In the genomic region with DNA sequence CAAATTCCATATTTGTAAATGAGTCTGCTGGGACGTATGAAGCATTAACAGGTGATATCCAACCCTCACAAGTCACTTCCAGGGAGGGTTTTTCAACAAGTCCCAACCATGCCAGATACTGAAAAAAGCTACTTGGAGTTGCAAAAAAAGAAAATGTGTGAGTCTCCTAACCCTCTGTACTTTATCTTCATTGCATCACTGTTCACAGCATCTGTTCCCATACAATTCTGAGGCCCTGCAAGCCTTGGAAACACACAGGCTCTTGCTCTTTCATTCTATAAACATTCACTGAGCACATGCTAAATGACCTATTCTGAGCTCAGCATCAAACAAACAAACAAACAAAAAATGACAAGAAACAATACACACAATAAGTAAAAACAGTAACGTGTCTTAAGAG, we compare ENCODE assay signal across 25 cellular contexts.
DNase-seq lines count a peak whose midpoint lies in the region; ATAC-seq and TF ChIP-seq lines count a peak whose summit lies in the region.
"Had no signal": no experiment of that assay in that cellular context is flagged by ENCODE, and none has a peak within 500 bp of the region (broad histone marks: within the 10 kb centered on the region; RNA-seq: fewer than 3 reads in every experiment).

No MANE protein-coding gene starts in this region.

- H3K27me3 Mint-ChIP-seq in mesothelial cell of epicardium (ENCODE audit: low read depth): no peaks in the 10 kb centered on the region
- H3K27me3 Mint-ChIP-seq: CD4-positive, alpha-beta T cell; effector memory CD8-positive, alpha-beta T cell; naive thymus-derived CD4-positive, alpha-beta T cell had no signal

- TF ChIP-seq EP300 in esophagus muscularis mucosa (IDR thresholded peaks at IDR 0.05): no peak

- no peak overlapping the region for H3K4me2 ChIP-seq in Karpas-422 (ENCODE audit: low read depth, low read length, poor library complexity, severe bottlenecking)

- H3K4me3 Mint-ChIP-seq in mesothelial cell of epicardium: no peak overlapping the region
- H3K4me3 Mint-ChIP-seq: CD4-positive, alpha-beta T cell; effector memory CD8-positive, alpha-beta T cell; naive thymus-derived CD4-positive, alpha-beta T cell had no signal

- H3K79me2 ChIP-seq in Karpas-422 (ENCODE audit: low read length): peaks cover 97% of the 10 kb centered on the region

- H3K36me3 Mint-ChIP-seq in mesothelial cell of epicardium: peaks cover 2% of the 10 kb centered on the region

- H3K4me1 Mint-ChIP-seq in mesothelial cell of epicardium: peaks cover 6% of the 10 kb centered on the region

- no peaks in the 10 kb centered on the region for H4K20me1 ChIP-seq in Karpas-422 (ENCODE audit: insufficient read depth, low read depth, low read length)

- peaks cover 57% of the 10 kb centered on the region for H3K4me1 ChIP-seq in Karpas-422 (ENCODE audit: low read length)
- peaks cover 29 to 82% (median 73%) of the 10 kb centered on the region in 4 donors for H3K4me1 ChIP-seq in esophagus muscularis mucosa

- TF ChIP-seq CTCF in AG10803 (conservative IDR thresholded peaks at IDR 0.05; ENCODE audit: low read length) (no peak), esophagus muscularis mucosa (IDR thresholded peaks at IDR 0.05) (no peak), mesothelial cell of epicardium (IDR thresholded peaks at IDR 0.05; ENCODE audit: unreplicated experiment) (no peak)

- H3K36me3 ChIP-seq in Karpas-422 (ENCODE audit: insufficient read depth, low read length) (peaks cover 64% of the 10 kb centered on the region), esophagus muscularis mucosa (no peaks in the 10 kb centered on the region)
- H3K36me3 ChIP-seq: esophagus squamous epithelium, WERI-Rb-1 had no signal

- ATAC-seq in GM18868 (IDR thresholded peaks at IDR 0.05; ENCODE audit: unreplicated experiment): no peak
- ATAC-seq in GM19455 (IDR thresholded peaks at IDR 0.05; ENCODE audit: unreplicated experiment): no peak
- ATAC-seq: activated naive CD4-positive, alpha-beta T cell treated with anti-CD3 and anti-CD28 coated beads, Interleukin-2, amount 50 U/mL, for 72 hours; effector memory CD8-positive, alpha-beta T cell; left colon; naive thymus-derived CD4-positive, alpha-beta T cell had no signal

- H3K27ac Mint-ChIP-seq in mesothelial cell of epicardium: peak overlapping the region; percentile 39
- H3K27ac Mint-ChIP-seq: activated naive CD4-positive, alpha-beta T cell treated with anti-CD3 and anti-CD28 coated beads, Interleukin-2, amount 50 U/mL, for 72 hours; activated T-helper 2 cell treated with anti-CD3 and anti-CD28 coated beads, Interferon-gamma antibody, Interleukin-2, Interleukin-4, amounts not matched to agents 10 μg/mL and 5 μg/mL and 100 μg/mL, durations not matched to agents 14 hours and 24 hours and 36 hours; CD4-positive, alpha-beta T cell had no signal

- WGBS in esophagus muscularis mucosa: 43% methylated on average over 2 of the region's 2 CpGs

- intact Hi-C loops in esophagus muscularis mucosa (cut with DNase I): no loop called here

- H3K4me3 ChIP-seq in AG10803 (ENCODE audit: low read length): no peak overlapping the region
- H3K4me3 ChIP-seq in Karpas-422 (ENCODE audit: low read length): no peak overlapping the region
- H3K4me3 ChIP-seq in esophagus muscularis mucosa: no peak overlapping the region
- H3K4me3 ChIP-seq: esophagus squamous epithelium, skin epidermis had no signal

- H3K9ac ChIP-seq in Karpas-422 (ENCODE audit: low read length): no peak overlapping the region

- TF ChIP-seq POLR2A in esophagus muscularis mucosa (IDR thresholded peaks at IDR 0.05; ENCODE audit: low read depth): no peak

- no peaks in the 10 kb centered on the region for H3K9me2 ChIP-seq in Karpas-422 (replicated peaks; ENCODE audit: insufficient read depth, low read length)

- H3K27me3 ChIP-seq in Karpas-422 (ENCODE audit: low read length) (no peaks in the 10 kb centered on the region), esophagus muscularis mucosa (no peaks in the 10 kb centered on the region)
- H3K27me3 ChIP-seq: esophagus squamous epithelium had no signal

- H3K9me3 ChIP-seq in Karpas-422 (ENCODE audit: low read length) (no peaks in the 10 kb centered on the region), esophagus muscularis mucosa (no peaks in the 10 kb centered on the region)
- H3K9me3 ChIP-seq: esophagus squamous epithelium had no signal

- H3K27ac ChIP-seq in Karpas-422 (ENCODE audit: low read length): peak overlapping the region; percentile 64
- peak overlapping the region; percentile 53 to 72 (median 64) for H3K27ac ChIP-seq in esophagus muscularis mucosa (replicated peaks in 1 of 4)
- H3K27ac ChIP-seq: WERI-Rb-1 had no signal

- DNase-seq in AG10803 (ENCODE audit: low read depth) (peak; percentile 61), Karpas-422 (no peak), esophagus muscularis mucosa (ENCODE audit: extremely low spot score) (no peak), mesothelial cell of epicardium (ENCODE audit: low spot score in 2 of 2, unreplicated experiment in 2 of 2) (no peak), NCI-H524 (lab: John Stamatoyannopoulos, UW) (no peak)
- DNase-seq: activated CD4-positive, alpha-beta T cell treated with anti-CD3 and anti-CD28 coated beads, Interleukin-2, amount 50 U/mL, for 1 hour; CD4-positive, alpha-beta T cell; effector memory CD8-positive, alpha-beta T cell; esophagus squamous epithelium; left colon; naive thymus-derived CD4-positive, alpha-beta T cell; NCI-H1092; NCI-H1930; NCI-H226; NCI-H82; occipital lobe; stimulated activated CD4-positive, alpha-beta T cell treated with anti-CD3 and anti-CD28 coated beads, Interleukin-2, amount 100 ng/mL, for 24 hours; substantia nigra; T-helper 9 cell; WERI-Rb-1 had no signal

- peaks cover 4% of the 10 kb centered on the region for H3K9me3 Mint-ChIP-seq in mesothelial cell of epicardium
- H3K9me3 Mint-ChIP-seq: CD4-positive, alpha-beta T cell; effector memory CD8-positive, alpha-beta T cell had no signal

- H2AFZ ChIP-seq in Karpas-422 (ENCODE audit: low read length): no peak overlapping the region
